8 cellular contexts compared by ENCODE assay signal in genomic region chr2:121095257-121096080, GRCh38.
A peak's percentile ranks its signal among the peaks of the same experiment; 100 is the strongest.
DNase-seq lines count a peak whose midpoint lies in the region; ATAC-seq and TF ChIP-seq lines count a peak whose summit lies in the region.

No MANE protein-coding gene starts in this region.

- H3K27me3 ChIP-seq in cardiac muscle cell = no peaks in the 10 kb centered on the region
- H3K27me3 ChIP-seq in gastrocnemius medialis = no peaks in the 10 kb centered on the region
- H3K27me3 ChIP-seq in CD4-positive, alpha-beta memory T cell (ENCODE audit: insufficient read depth, low read length) = no peaks in the 10 kb centered on the region

- POLR2A ChIA-PET in WTC11 (lab: Charles Lee) = interaction anchor here (1.5 kb wide), 1 partner anchor 20 kb away, joined by 10 read pairs; no protein-coding TSS in a partner anchor
- POLR2A ChIA-PET in CD4-positive, alpha-beta memory T cell (lab: Charles Lee; ENCODE audit: partially characterized antibody) = no interaction called here

- H3K27ac ChIP-seq in cardiac muscle cell = no peak overlapping the region
- H3K27ac ChIP-seq in gastrocnemius medialis = no peak overlapping the region
- no peak overlapping the region for H3K27ac ChIP-seq in CD4-positive, alpha-beta memory T cell (ENCODE audit: low read depth, low read length)

- intact Hi-C loops in gastrocnemius medialis (cut with DNase I; ENCODE audit: low total_unique reads) = loop anchor here (1.0 to 5.0 kb wide), 2 partner anchors 202 to 261 kb away; no protein-coding TSS in a partner anchor
- intact Hi-C loops in CD4-positive, alpha-beta memory T cell (cut with micrococcal nuclease) = no loop called here
- intact Hi-C loops in activated T-helper 2 cell treated with anti-CD3 and anti-CD28 coated beads, Interferon-gamma antibody, Interleukin-2, Interleukin-4, amounts not matched to agents 10 μg/mL and 5 μg/mL and 100 μg/mL, durations not matched to agents 14 hours and 24 hours and 36 hours (cut with micrococcal nuclease) = no loop called here

- in situ Hi-C loops in gastrocnemius medialis (cut with MboI; ENCODE audit: low sequenced_read_pairs in 4 of 4) = loop anchor here in 3 of 4 donors (10.0 to 25.0 kb wide), 3 partner anchors 259 to 758 kb away; partner anchors contain the start of gene INHBB (in 1 of the 3)

- peaks cover 12% of the 10 kb centered on the region for H3K9me3 Mint-ChIP-seq in WTC11
- peaks cover 0 to 2% (median 0%) of the 10 kb centered on the region in 8 donors for H3K9me3 Mint-ChIP-seq in CD4-positive, alpha-beta memory T cell
- no peaks in the 10 kb centered on the region for H3K9me3 Mint-ChIP-seq in activated T-helper 2 cell treated with anti-CD3 and anti-CD28 coated beads, Interferon-gamma antibody, Interleukin-2, Interleukin-4, amounts not matched to agents 10 μg/mL and 5 μg/mL and 100 μg/mL, durations not matched to agents 14 hours and 24 hours and 36 hours

- no peak overlapping the region for H3K4me3 Mint-ChIP-seq in WTC11
- H3K4me3 Mint-ChIP-seq in CD4-positive, alpha-beta memory T cell = no peak overlapping the region
- H3K4me3 Mint-ChIP-seq in activated T-helper 2 cell treated with anti-CD3 and anti-CD28 coated beads, Interferon-gamma antibody, Interleukin-2, Interleukin-4, amounts not matched to agents 10 μg/mL and 5 μg/mL and 100 μg/mL, durations not matched to agents 14 hours and 24 hours and 36 hours (ENCODE audit: low read depth) = no peak overlapping the region

- TF ChIP-seq POLR2A in gastrocnemius medialis (IDR thresholded peaks at IDR 0.05) = no peak

- H3K36me3 ChIP-seq in cardiac muscle cell (no peaks in the 10 kb centered on the region), gastrocnemius medialis (no peaks in the 10 kb centered on the region)
- H3K36me3 ChIP-seq in CD4-positive, alpha-beta memory T cell (ENCODE audit: insufficient read depth, low read length) = no peaks in the 10 kb centered on the region

- H3K9me3 ChIP-seq in cardiac muscle cell (ENCODE audit: low read depth) (no peaks in the 10 kb centered on the region), gastrocnemius medialis (no peaks in the 10 kb centered on the region)
- H3K9me3 ChIP-seq in CD4-positive, alpha-beta memory T cell (ENCODE audit: control insufficient read depth in 1 of 2, low read length in 2 of 2) = no peaks in the 10 kb centered on the region

- peaks cover 13% of the 10 kb centered on the region for H3K27me3 Mint-ChIP-seq in WTC11 (ENCODE audit: low read depth)
- peaks cover 4 to 11% of the 10 kb centered on the region in 2 donors for H3K27me3 Mint-ChIP-seq in CD4-positive, alpha-beta memory T cell
- H3K27me3 Mint-ChIP-seq in activated T-helper 2 cell treated with anti-CD3 and anti-CD28 coated beads, Interferon-gamma antibody, Interleukin-2, Interleukin-4, amounts not matched to agents 10 μg/mL and 5 μg/mL and 100 μg/mL, durations not matched to agents 14 hours and 24 hours and 36 hours (ENCODE audit: low read depth) = peaks cover 1% of the 10 kb centered on the region

- H3K4me1 ChIP-seq in cardiac muscle cell (ENCODE audit: low read depth) (peaks cover 6% of the 10 kb centered on the region), gastrocnemius medialis (no peaks in the 10 kb centered on the region)
- no peaks in the 10 kb centered on the region for H3K4me1 ChIP-seq in CD4-positive, alpha-beta memory T cell (ENCODE audit: insufficient read depth, low read length)

- DNase-seq in D341Med (ENCODE audit: low spot score) (peak; percentile 78), NCI-H1694 (lab: John Stamatoyannopoulos, UW) (peak; percentile 59), WTC11 (ENCODE audit: low spot score) (peak; percentile 79), cardiac muscle cell (ENCODE audit: low read depth in 1 of 2, low spot score in 1 of 2) (peak; percentile 78 to 79), gastrocnemius medialis (peak; percentile 37 to 41)
- no peak for DNase-seq in CD4-positive, alpha-beta memory T cell
- DNase-seq in activated T-helper 2 cell treated with anti-CD3 and anti-CD28 coated beads, Interferon-gamma antibody, Interleukin-2, Interleukin-4, amounts not matched to agents 10 μg/mL and 5 μg/mL and 100 μg/mL, durations not matched to agents 14 hours and 24 hours and 36 hours (ENCODE audit: low spot score) = no peak

- H3K4me3 ChIP-seq in cardiac muscle cell = no peak overlapping the region
- H3K4me3 ChIP-seq in gastrocnemius medialis = no peak overlapping the region
- H3K4me3 ChIP-seq in CD4-positive, alpha-beta memory T cell (ENCODE audit: low read length in 2 of 2) = no peak overlapping the region

- H3K36me3 Mint-ChIP-seq in WTC11 = peaks cover 7% of the 10 kb centered on the region; the same call in 1 of the 2 replicates
- no peaks in the 10 kb centered on the region for H3K36me3 Mint-ChIP-seq in CD4-positive, alpha-beta memory T cell
- no peaks in the 10 kb centered on the region for H3K36me3 Mint-ChIP-seq in activated T-helper 2 cell treated with anti-CD3 and anti-CD28 coated beads, Interferon-gamma antibody, Interleukin-2, Interleukin-4, amounts not matched to agents 10 μg/mL and 5 μg/mL and 100 μg/mL, durations not matched to agents 14 hours and 24 hours and 36 hours (ENCODE audit: low read depth)

- H3K27ac Mint-ChIP-seq in WTC11 = no peak overlapping the region
- H3K27ac Mint-ChIP-seq in CD4-positive, alpha-beta memory T cell = no peak overlapping the region
- H3K27ac Mint-ChIP-seq in activated T-helper 2 cell treated with anti-CD3 and anti-CD28 coated beads, Interferon-gamma antibody, Interleukin-2, Interleukin-4, amounts not matched to agents 10 μg/mL and 5 μg/mL and 100 μg/mL, durations not matched to agents 14 hours and 24 hours and 36 hours = no peak overlapping the region

- TF ChIP-seq CTCF in WTC11 (IDR thresholded peaks at IDR 0.05) (peak; percentile 64), cardiac muscle cell (IDR thresholded peaks at IDR 0.05; ENCODE audit: low read depth, low read length) (peak; percentile 83), gastrocnemius medialis (IDR thresholded peaks at IDR 0.05 in 4 of 5, conservative IDR thresholded peaks at IDR 0.05 in 1 of 5) (peak; percentile 55 to 65 (median 63))

- CTCF ChIA-PET in WTC11 (lab: Charles Lee) = interaction anchor here (0.5 to 7.7 kb wide), 56 partner anchors 8 to 641 kb away, joined by 3 to 112 read pairs (median 4); partner anchors contain the start of genes CLASP1 and NIFK
- CTCF ChIA-PET in CD4-positive, alpha-beta memory T cell (lab: Charles Lee; ENCODE audit: partially characterized antibody) = interaction anchor here (0.6 to 2.0 kb wide), 2 partner anchors 15 kb away, joined by 3 to 5 read pairs; no protein-coding TSS in a partner anchor

- ATAC-seq in GM19463 (IDR thresholded peaks at IDR 0.05; ENCODE audit: unreplicated experiment) = peak; percentile 71
- peak; percentile 88 for ATAC-seq in WTC11
- ATAC-seq in gastrocnemius medialis = peak; percentile 58 to 75

- no peaks in the 10 kb centered on the region for H3K4me1 Mint-ChIP-seq in WTC11
- H3K4me1 Mint-ChIP-seq in CD4-positive, alpha-beta memory T cell = peaks cover 0 to 4% (median 0%) of the 10 kb centered on the region in 4 donors
- H3K4me1 Mint-ChIP-seq in activated T-helper 2 cell treated with anti-CD3 and anti-CD28 coated beads, Interferon-gamma antibody, Interleukin-2, Interleukin-4, amounts not matched to agents 10 μg/mL and 5 μg/mL and 100 μg/mL, durations not matched to agents 14 hours and 24 hours and 36 hours (ENCODE audit: low read depth) = no peaks in the 10 kb centered on the region

TF ChIP-seq in WTC11, 78 proteins besides CTCF, POLR2A, EP300 and RAD21 (continues in another document):
- 0 out of 2 replicates have a peak, but pooled peaks have one; percentile 64 for TF ChIP-seq HMGXB4 (CRISPR knock-in tag; IDR thresholded peaks at IDR 0.05)
- peak; percentile 86 for TF ChIP-seq ZNF263 (CRISPR knock-in tag; IDR thresholded peaks at IDR 0.05; ENCODE audit: low read depth)
- TF ChIP-seq MYBL2 (CRISPR knock-in tag; IDR thresholded peaks at IDR 0.05) = no peak
- TF ChIP-seq ELF4 (CRISPR knock-in tag; IDR thresholded peaks at IDR 0.05; ENCODE audit: low read depth) = no peak
- TF ChIP-seq, protein P1, sequence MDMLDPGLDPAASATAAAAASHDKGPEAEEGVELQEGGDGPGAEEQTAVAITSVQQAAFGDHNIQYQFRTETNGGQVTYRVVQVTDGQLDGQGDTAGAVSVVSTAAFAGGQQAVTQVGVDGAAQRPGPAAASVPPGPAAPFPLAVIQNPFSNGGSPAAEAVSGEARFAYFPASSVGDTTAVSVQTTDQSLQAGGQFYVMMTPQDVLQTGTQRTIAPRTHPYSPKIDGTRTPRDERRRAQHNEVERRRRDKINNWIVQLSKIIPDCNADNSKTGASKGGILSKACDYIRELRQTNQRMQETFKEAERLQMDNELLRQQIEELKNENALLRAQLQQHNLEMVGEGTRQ (CRISPR knock-in tag; IDR thresholded peaks at IDR 0.05) = no peak
- TF ChIP-seq TEAD4 (CRISPR knock-in tag; IDR thresholded peaks at IDR 0.05) = no peak
- TF ChIP-seq JUN (CRISPR knock-in tag; IDR thresholded peaks at IDR 0.05) = no peak
- no peak for TF ChIP-seq GABPB1 (CRISPR knock-in tag; IDR thresholded peaks at IDR 0.05)
- TF ChIP-seq OVOL2 (CRISPR knock-in tag; IDR thresholded peaks at IDR 0.05; ENCODE audit: borderline replicate concordance) = no peak
- no peak for TF ChIP-seq IRF1 (CRISPR knock-in tag; IDR thresholded peaks at IDR 0.05)
- TF ChIP-seq NFE2L1 (CRISPR knock-in tag; IDR thresholded peaks at IDR 0.05) = no peak

Comparison
In these comparisons a context has a peak if more than half of its experiments do, and no peak if none do; other contexts are left out.
1. DNase-seq: peak in D341Med (single experiment), NCI-H1694 (single experiment), WTC11 (single experiment), cardiac muscle cell (2 of 2) and gastrocnemius medialis (2 of 2); none in CD4-positive, alpha-beta memory T cell (0 of 5) and activated T-helper 2 cell treated with anti-CD3 and anti-CD28 coated beads, Interferon-gamma antibody, Interleukin-2, Interleukin-4, amounts not matched to agents 10 μg/mL and 5 μg/mL and 100 μg/mL, durations not matched to agents 14 hours and 24 hours and 36 hours (single experiment).
2. Peak in every context shown above with its lines, with median percentiles within 50 percentile points of each other: ATAC-seq and CTCF ChIP-seq.